In the genomic region with DNA sequence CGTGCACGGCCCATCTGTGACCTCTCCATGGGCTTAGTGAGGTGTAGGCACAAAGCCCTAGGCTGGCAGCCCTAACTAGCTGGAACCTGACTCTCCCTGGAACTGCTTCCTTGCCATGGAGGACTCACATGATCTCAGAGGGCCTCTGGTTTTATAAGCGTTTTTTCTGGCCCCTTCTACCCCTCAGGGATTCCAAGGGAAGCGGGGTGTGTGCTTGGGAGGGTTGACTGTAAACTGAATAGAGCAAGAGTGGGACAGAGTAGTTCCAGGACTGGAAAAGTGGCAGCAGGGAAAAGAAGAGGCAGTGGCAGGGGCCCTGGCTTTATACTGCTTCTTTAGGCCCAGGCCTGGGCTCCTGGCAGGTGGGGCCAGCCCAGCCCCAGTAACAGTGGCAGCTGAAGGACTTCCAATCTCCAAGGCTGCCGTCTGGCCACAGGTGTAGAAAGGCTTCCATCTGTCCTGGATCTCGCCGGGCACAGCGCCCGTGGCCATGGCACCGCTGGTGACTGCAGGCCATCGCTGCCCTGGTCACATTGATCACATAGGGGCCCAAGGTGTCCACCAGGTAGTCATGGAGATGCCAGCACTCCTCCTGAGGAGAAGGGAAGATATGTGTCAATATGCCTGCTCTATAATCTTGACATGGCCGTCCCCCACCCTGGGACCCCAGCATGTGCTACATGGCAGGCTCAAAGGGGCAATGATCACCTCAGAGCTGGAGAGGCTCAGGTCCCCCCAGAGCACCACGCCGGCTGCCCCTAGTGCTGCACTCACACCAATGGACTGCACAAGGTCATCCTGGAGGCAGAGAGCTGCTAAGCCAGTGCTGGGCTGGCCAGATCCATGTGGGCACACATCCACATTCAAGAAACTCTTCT, we compare ENCODE assay signal across 8 cellular contexts. TPM values are rescaled to one million over a fixed set of nuclear protein-coding genes. Genes with fewer than 3 reads are reported as not detected.
DNase-seq lines count a peak whose midpoint lies in the region; ATAC-seq and TF ChIP-seq lines count a peak whose summit lies in the region.

No MANE protein-coding gene starts in this region.

- H3K9ac ChIP-seq in H9 (ENCODE audit: extremely low read depth, insufficient read length, low read length), result no peak overlapping the region

- no peak overlapping the region for H3K14ac ChIP-seq in H9 (ENCODE audit: insufficient read depth, low read length)

- no peaks in the 10 kb centered on the region for H4K20me1 ChIP-seq in H9 (ENCODE audit: control insufficient read depth, insufficient read depth, insufficient read length)

- no peaks in the 10 kb centered on the region for H3K9me3 ChIP-seq in H9 (ENCODE audit: control insufficient read depth, low read depth, low read length)

- ATAC-seq in HG02840 (IDR thresholded peaks at IDR 0.05; ENCODE audit: low FRiP score, unreplicated experiment) (no peak), HG03159 (IDR thresholded peaks at IDR 0.05; ENCODE audit: unreplicated experiment) (no peak), GM21786 (IDR thresholded peaks at IDR 0.05; ENCODE audit: unreplicated experiment) (no peak), GM21447 (IDR thresholded peaks at IDR 0.05; ENCODE audit: unreplicated experiment) (no peak)

- no peak overlapping the region for H3K4ac ChIP-seq in H9 (ENCODE audit: low read depth, low read length)

- H3K4me1 Mint-ChIP-seq in H9 (peaks cover 13% of the 10 kb centered on the region in 2 experiments), glutamatergic neuron (ENCODE audit: low read depth, unreplicated experiment) (peaks cover 8% of the 10 kb centered on the region)

- H3K4me1 ChIP-seq in H9 (ENCODE audit: insufficient read depth, low read length), result no peaks in the 10 kb centered on the region

- no peak for DNase-seq in H9
- no peak for DNase-seq in glutamatergic neuron
- no peak for DNase-seq in skeletal muscle cell (ENCODE audit: low read depth)

- H4K5ac ChIP-seq in H9 (ENCODE audit: insufficient read length, low read depth, low read length), result no peak overlapping the region

- H3K27me3 Mint-ChIP-seq in H9 (ENCODE audit: low read depth) (no peaks in the 10 kb centered on the region), glutamatergic neuron (ENCODE audit: unreplicated experiment) (peaks cover 2% of the 10 kb centered on the region)

- peak overlapping the region; percentile 82 to 87 for H3K4me3 Mint-ChIP-seq in H9
- H3K4me3 Mint-ChIP-seq in glutamatergic neuron (ENCODE audit: unreplicated experiment), result peak overlapping the region; percentile 91

- no peaks in the 10 kb centered on the region for H3K27me3 ChIP-seq in H9 (ENCODE audit: insufficient read depth, low read length)

- no peak overlapping the region for H2BK120ac ChIP-seq in H9 (ENCODE audit: low read depth, low read length, poor library complexity, severe bottlenecking)

- no peak overlapping the region for H2AK5ac ChIP-seq in H9 (ENCODE audit: insufficient read length, low read length)

- H3K79me1 ChIP-seq in H9 (ENCODE audit: insufficient read depth, low read depth, low read length, poor library complexity, severe bottlenecking), result no peaks in the 10 kb centered on the region

- no peak overlapping the region for H3K56ac ChIP-seq in H9 (ENCODE audit: insufficient read length, low read depth, low read length)

- no peaks in the 10 kb centered on the region; a peak in 1 of 5 replicates for H3K9me3 Mint-ChIP-seq in H9
- peaks cover 4% of the 10 kb centered on the region for H3K9me3 Mint-ChIP-seq in glutamatergic neuron (ENCODE audit: unreplicated experiment)

- no peak for TF ChIP-seq CTCF in H9 (conservative IDR thresholded peaks at IDR 0.05)
- TF ChIP-seq CTCF in WI38 (IDR thresholded peaks at IDR 0.05; ENCODE audit: low read depth, low read length), result no peak
- no peak for TF ChIP-seq CTCF in glutamatergic neuron (IDR thresholded peaks at IDR 0.05; ENCODE audit: partially characterized antibody, unreplicated experiment)

- no peak overlapping the region for H3K18ac ChIP-seq in H9 (ENCODE audit: insufficient read length, low read depth, low read length)

- no peak overlapping the region for H2AFZ ChIP-seq in H9 (ENCODE audit: low read length)

- H3K27ac Mint-ChIP-seq in H9 (peak overlapping the region; percentile 87 to 99 (median 96); a peak in 6 of 7 replicates), glutamatergic neuron (ENCODE audit: unreplicated experiment) (peak overlapping the region; percentile 93)

- no CpG with 5 or more reads among the region's 14 CpGs for WGBS in H9 (ENCODE audit: extremely low coverage, insufficient read length, low lambda C conversion rate)

- H4K91ac ChIP-seq in H9 (ENCODE audit: insufficient read length, low read depth, low read length), result no peak overlapping the region

- H3K23me2 ChIP-seq in H9 (ENCODE audit: insufficient read length, low read depth, low read length, poor library complexity, severe bottlenecking), result peaks cover 5% of the 10 kb centered on the region

- peak overlapping the region; percentile 44 for H3K4me3 ChIP-seq in WI38 (ENCODE audit: low read depth, low read length)
- peak overlapping the region; percentile 42 for H3K4me3 ChIP-seq in skeletal muscle cell (ENCODE audit: low read depth, low read length)

- no peak overlapping the region for H2BK5ac ChIP-seq in H9 (ENCODE audit: insufficient read length, low read length)

- H2BK15ac ChIP-seq in H9 (ENCODE audit: low read depth, low read length), result no peak overlapping the region

- peak overlapping the region; percentile 24 for H3K4me2 ChIP-seq in H9 (ENCODE audit: insufficient read depth, insufficient read length, low read length)

- no peak overlapping the region for H4K8ac ChIP-seq in H9 (replicated peaks; ENCODE audit: insufficient read length, low read depth, low read length)

- H3K36me3 Mint-ChIP-seq in H9 (ENCODE audit: insufficient read depth in 1 of 3, low read depth in 3 of 3), result peaks cover 24 to 37% (median 29%) of the 10 kb centered on the region in 3 experiments; a peak in 6 of 7 replicates
- no peaks in the 10 kb centered on the region for H3K36me3 Mint-ChIP-seq in glutamatergic neuron (ENCODE audit: unreplicated experiment)

- H2BK12ac ChIP-seq in H9 (ENCODE audit: insufficient read length, low read depth, low read length), result no peak overlapping the region

- no peak overlapping the region for H3K27ac ChIP-seq in H9 (ENCODE audit: insufficient read length, low read depth, low read length)

- peaks cover 3% of the 10 kb centered on the region; the same call in 1 of the 2 replicates for H3K79me2 ChIP-seq in H9 (ENCODE audit: insufficient read depth, low read length)

- H3T11ph ChIP-seq in H9 (ENCODE audit: low read length), result no peak overlapping the region

- no peak overlapping the region for H3K23ac ChIP-seq in H9 (ENCODE audit: insufficient read length, low read depth, low read length)

- H2BK20ac ChIP-seq in H9 (ENCODE audit: low read depth, low read length, poor library complexity, severe bottlenecking), result no peak overlapping the region

RNA-seq across cellular contexts. Expression of a gene that starts 0.9 kb away (rescaled TPM):
- total RNA-seq in H9 (2021) (107 and 109 TPM in 2 replicates), glutamatergic neuron (ENCODE audit: unreplicated experiment) (38.2 TPM)

RNA-seq across cellular contexts. Expression of a gene that starts 6.0 kb away (rescaled TPM):
- 2.3 and 3.1 TPM in 2 replicates for total RNA-seq in H9 (2021)
- total RNA-seq in glutamatergic neuron (ENCODE audit: unreplicated experiment), result 6.9 TPM

RNA-seq across cellular contexts. Expression of a gene that starts 6.0 kb away (rescaled TPM):
- total RNA-seq in H9 (2021) (4.9 and 6.0 TPM in 2 replicates), glutamatergic neuron (ENCODE audit: unreplicated experiment) (13.3 TPM)

RNA-seq across cellular contexts. Expression of a gene that starts 10.2 kb away (rescaled TPM):
- total RNA-seq in H9 (2021) (2.0 and 2.2 TPM in 2 replicates), glutamatergic neuron (ENCODE audit: unreplicated experiment) (0.96 TPM)

RNA-seq across cellular contexts. Expression of a gene that starts 14.3 kb away (rescaled TPM):
- 0.24 and 0.50 TPM in 2 replicates for total RNA-seq in H9 (2021)
- not detected for total RNA-seq in glutamatergic neuron (ENCODE audit: unreplicated experiment)
